31 cellular contexts compared by ENCODE assay signal in the genomic region with DNA sequence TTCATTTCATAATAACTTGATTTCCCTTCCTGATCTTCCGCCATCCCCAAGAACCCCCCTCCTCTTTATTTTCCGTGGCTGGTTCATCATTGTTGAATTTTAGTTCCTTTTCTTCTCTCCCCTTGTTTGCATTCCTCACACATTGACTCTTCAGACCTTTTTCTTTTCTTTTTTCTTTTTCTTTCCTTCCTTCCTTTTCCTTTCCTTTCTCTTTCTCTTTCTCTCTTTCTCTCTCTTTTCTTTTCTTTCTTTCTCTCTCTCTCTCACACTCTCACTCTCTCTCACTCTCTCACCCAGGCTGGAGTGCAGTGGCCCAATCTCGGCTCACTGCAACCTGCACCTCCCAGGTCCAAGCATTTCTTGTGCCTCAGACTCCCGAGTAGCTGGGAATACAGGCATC.
"Had no signal": no experiment of that assay in that cellular context is flagged by ENCODE, and none has a peak within 500 bp of the region (broad histone marks: within the 10 kb centered on the region; RNA-seq: fewer than 3 reads in every experiment).

No MANE protein-coding gene starts in this region.

- H3K9me3 Mint-ChIP-seq: neural progenitor cell had no signal

- H3K4me1 ChIP-seq: parathyroid adenoma, psoas muscle, spleen, suprapubic skin, testis, tibial artery, transverse colon, upper lobe of left lung, vagina had no signal

- H3K36me3 Mint-ChIP-seq: natural killer cell; stimulated activated memory B cell treated with anti-CD40 and anti-IgM and Interleukin-4, amounts not matched to agents 10 μg/mL and 1 μg/mL and 100 μg/mL, for 72 hours had no signal

- H3K27me3 ChIP-seq: neural progenitor cell, ovary, spleen, suprapubic skin, testis, tibial artery, transverse colon, upper lobe of left lung, vagina had no signal

- H2AFZ ChIP-seq: neural progenitor cell, parathyroid adenoma had no signal

- H3K9me3 ChIP-seq: ovary, psoas muscle, suprapubic skin, testis, tibial artery, transverse colon, upper lobe of left lung, vagina had no signal

- H3K4me3 Mint-ChIP-seq: natural killer cell; nephron; neural progenitor cell; stimulated activated memory B cell treated with anti-CD40 and anti-IgM and Interleukin-4, amounts not matched to agents 10 μg/mL and 1 μg/mL and 100 μg/mL, for 72 hours; stimulated activated naive CD8-positive, alpha-beta T cell treated with anti-CD3 and anti-CD28 coated beads, Interleukin-15, amount 100 ng/mL, for 72 hours had no signal

- DNase-seq: natural killer cell; occipital lobe; ovary; posterior cingulate gyrus; psoas muscle; right cardiac atrium; spleen; stimulated activated CD4-positive, alpha-beta T cell treated with anti-CD3 and anti-CD28 coated beads, Interleukin-12 subunit alpha, Interleukin-12 subunit beta, amount 100 ng/mL, for 4 hours; stimulated activated CD4-positive, alpha-beta T cell treated with anti-CD3 and anti-CD28 coated beads, Interleukin-1b, Interleukin-23, amount 100 ng/mL, for 48 hours; stimulated activated CD4-positive, alpha-beta T cell treated with anti-CD3 and anti-CD28 coated beads, Interleukin-4, amount 100 ng/mL, for 1 hour; stimulated activated CD4-positive, alpha-beta T cell treated with anti-CD3 and anti-CD28 coated beads, Interleukin-4, amount 100 ng/mL, for 4 hours; stimulated activated CD8-positive, alpha-beta memory T cell treated with anti-CD3 and anti-CD28 coated beads, Interleukin-4, amount 100 ng/mL, for 48 hours; stimulated activated naive CD4-positive, alpha-beta T cell; stimulated activated naive CD8-positive, alpha-beta T cell treated with anti-CD3 and anti-CD28 coated beads, Interleukin-15, amount 100 ng/mL, for 72 hours; stimulated activated naive CD8-positive, alpha-beta T cell treated with anti-CD3 and anti-CD28 coated beads, Interleukin-15, Interleukin-2, amounts not matched to agents 100 U/mL and 50 U/mL, for 24 hours; substantia nigra; testis; tibial artery; transverse colon; upper lobe of left lung had no signal

- H3K27me3 Mint-ChIP-seq: stimulated activated memory B cell treated with anti-CD40 and anti-IgM and Interleukin-4, amounts not matched to agents 10 μg/mL and 1 μg/mL and 100 μg/mL, for 72 hours; stimulated activated naive CD8-positive, alpha-beta T cell treated with anti-CD3 and anti-CD28 coated beads, Interleukin-15, amount 100 ng/mL, for 72 hours had no signal

- H3K4me3 ChIP-seq: neural progenitor cell, ovary, psoas muscle, skin epidermis, smooth muscle cell, spleen, suprapubic skin, testis, tibial artery, transverse colon, upper lobe of left lung, vagina had no signal

- H3K27ac Mint-ChIP-seq: natural killer cell; nephron; neural progenitor cell; progenitor cell of endocrine pancreas; stimulated activated memory B cell treated with anti-CD40 and anti-IgM and Interleukin-4, amounts not matched to agents 10 μg/mL and 1 μg/mL and 100 μg/mL, for 72 hours; stimulated activated naive CD8-positive, alpha-beta T cell treated with anti-CD3 and anti-CD28 coated beads, Interleukin-15, amount 100 ng/mL, for 72 hours had no signal

- H3K4me1 Mint-ChIP-seq: natural killer cell; nephron; stimulated activated memory B cell treated with anti-CD40 and anti-IgM and Interleukin-4, amounts not matched to agents 10 μg/mL and 1 μg/mL and 100 μg/mL, for 72 hours; stimulated activated naive CD8-positive, alpha-beta T cell treated with anti-CD3 and anti-CD28 coated beads, Interleukin-15, amount 100 ng/mL, for 72 hours had no signal

- FAIRE-seq: urothelium cell line had no signal

- H3K4me2 ChIP-seq: neural progenitor cell, smooth muscle cell had no signal

- H3K79me2 ChIP-seq: parathyroid adenoma had no signal

- H3K36me3 ChIP-seq: neural progenitor cell, ovary, spleen, suprapubic skin, tibial artery, transverse colon, upper lobe of left lung, vagina had no signal

- ATAC-seq: natural killer cell; psoas muscle; right cardiac atrium; sciatic nerve; stimulated activated memory B cell treated with anti-CD40 and anti-IgM and Interleukin-4, amounts not matched to agents 10 μg/mL and 1 μg/mL and 100 μg/mL, for 72 hours; stimulated activated naive CD8-positive, alpha-beta T cell treated with anti-CD3 and anti-CD28 coated beads, Interleukin-15, amount 100 ng/mL, for 72 hours; stimulated activated naive CD8-positive, alpha-beta T cell treated with anti-CD3 and anti-CD28 coated beads, Interleukin-15, Interleukin-2, amounts not matched to agents 100 U/mL and 50 U/mL, for 24 hours had no signal

- H3K27ac ChIP-seq: neural progenitor cell, ovary, parathyroid adenoma, psoas muscle, skin epidermis, spleen, suprapubic skin, testis, tibial artery, transverse colon, upper lobe of left lung, vagina had no signal

- H3K9ac ChIP-seq: neural progenitor cell, parathyroid adenoma had no signal
